In the genomic region with DNA sequence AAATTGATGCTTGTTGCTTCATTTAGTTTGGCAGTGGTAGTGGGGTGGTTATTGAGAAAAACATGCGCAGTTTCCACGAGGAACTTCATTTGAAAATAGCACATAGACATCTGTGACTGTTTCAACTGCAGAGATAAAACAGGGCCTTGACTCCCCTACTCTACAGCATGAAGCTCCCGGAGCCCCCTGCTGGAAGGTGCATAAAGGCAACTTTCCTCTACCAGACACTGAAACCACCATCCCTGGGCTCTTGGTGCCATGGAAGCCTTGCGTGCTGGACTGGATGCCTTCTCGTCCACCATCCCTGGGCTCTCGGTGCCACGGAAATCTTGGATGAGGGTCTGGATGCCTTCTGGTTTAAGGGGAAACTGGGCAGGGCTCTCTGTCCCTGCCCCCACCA, we compare ENCODE assay signal across 8 cellular contexts.
DNase-seq lines count a peak whose midpoint lies in the region; ATAC-seq, FAIRE-seq and TF ChIP-seq lines count a peak whose summit lies in the region.

No MANE protein-coding gene starts in this region.

- H3K27ac Mint-ChIP-seq in CD8-positive, alpha-beta T cell: peak overlapping the region; percentile 94
- no peak overlapping the region for H3K27ac Mint-ChIP-seq in endodermal cell

- no peak overlapping the region for H3K4me3 Mint-ChIP-seq in CD8-positive, alpha-beta T cell
- H3K4me3 Mint-ChIP-seq in endodermal cell: no peak overlapping the region

- intact Hi-C loops in CD8-positive, alpha-beta T cell (cut with DNase I, micrococcal nuclease): loop anchor here (1.0 to 5.0 kb wide), 9 partner anchors 40 to 630 kb away; no protein-coding TSS in a partner anchor
- intact Hi-C loops in psoas muscle (cut with DNase I): loop anchor here (5.0 kb wide), 1 partner anchor 120 kb away; no protein-coding TSS in a partner anchor

- no peak overlapping the region for H3K27ac ChIP-seq in CD8-positive, alpha-beta T cell (ENCODE audit: low read depth, low read length)
- H3K27ac ChIP-seq in endodermal cell (ENCODE audit: low read depth, low read length): no peak overlapping the region
- H3K27ac ChIP-seq in psoas muscle: no peak overlapping the region
- no peak overlapping the region for H3K27ac ChIP-seq in small intestine (ENCODE audit: low read depth in 1 of 2, low read length in 1 of 2)
- H3K27ac ChIP-seq in coronary artery: no peak overlapping the region

- no peaks in the 10 kb centered on the region for H3K27me3 ChIP-seq in CD8-positive, alpha-beta T cell (ENCODE audit: insufficient read depth, low read length)
- H3K27me3 ChIP-seq in endodermal cell (ENCODE audit: control insufficient read depth, insufficient read depth, low read length, poor library complexity, severe bottlenecking) (no peaks in the 10 kb centered on the region), psoas muscle (ENCODE audit: insufficient read depth in 3 of 3, low read length in 2 of 3) (no peaks in the 10 kb centered on the region), small intestine (ENCODE audit: control insufficient read depth in 2 of 2, insufficient read depth in 2 of 2, low read length in 2 of 2) (no peaks in the 10 kb centered on the region)

- CTCF ChIA-PET in CD8-positive, alpha-beta T cell (lab: Charles Lee): interaction anchor here (0.8 to 10.8 kb wide), 33 partner anchors 9 to 630 kb away, joined by 3 to 236 read pairs (median 5); no protein-coding TSS in a partner anchor

- no peaks in the 10 kb centered on the region for H3K9me3 ChIP-seq in CD8-positive, alpha-beta T cell (ENCODE audit: low read length)
- H3K9me3 ChIP-seq in endodermal cell (ENCODE audit: control insufficient read depth, low read length): no peaks in the 10 kb centered on the region
- no peaks in the 10 kb centered on the region for H3K9me3 ChIP-seq in psoas muscle
- H3K9me3 ChIP-seq in small intestine (ENCODE audit: control insufficient read depth, low read depth): no peaks in the 10 kb centered on the region

- FAIRE-seq in small intestine (lab: Jason Lieb, UNC): no peak

- TF ChIP-seq CTCF in CD8-positive, alpha-beta T cell (IDR thresholded peaks at IDR 0.05): peak; percentile 61
- TF ChIP-seq CTCF in WI38 (IDR thresholded peaks at IDR 0.05; ENCODE audit: low read depth, low read length) (peak; percentile 42), endodermal cell (conservative IDR thresholded peaks at IDR 0.05) (peak; percentile 82), psoas muscle (IDR thresholded peaks at IDR 0.05) (peak; percentile 47), coronary artery (IDR thresholded peaks at IDR 0.05) (no peak)

- peak; percentile 37 to 78 (median 70) for DNase-seq in CD8-positive, alpha-beta T cell
- DNase-seq in HT-29 (ENCODE audit: low spot score) (peak; percentile 72), endodermal cell (peak; percentile 83), psoas muscle (no peak), small intestine (no peak), NCI-H2171 treated with DMSO at 0.1 percent for 48 hours (lab: John Stamatoyannopoulos, UW) (no peak), coronary artery (ENCODE audit: low spot score) (no peak)

- peaks cover 23% of the 10 kb centered on the region for H3K4me1 ChIP-seq in CD8-positive, alpha-beta T cell (ENCODE audit: insufficient read depth, low read length)
- H3K4me1 ChIP-seq in endodermal cell (ENCODE audit: control insufficient read depth, insufficient read depth, low read length) (no peaks in the 10 kb centered on the region), psoas muscle (no peaks in the 10 kb centered on the region), small intestine (ENCODE audit: control insufficient read depth in 2 of 2, insufficient read depth in 1 of 2, low read depth in 1 of 2, low read length in 1 of 2) (no peaks in the 10 kb centered on the region)

- H3K4me3 ChIP-seq in CD8-positive, alpha-beta T cell (ENCODE audit: low read depth, low read length): no peak overlapping the region
- H3K4me3 ChIP-seq in WI38 (ENCODE audit: low read depth, low read length) (no peak overlapping the region), endodermal cell (ENCODE audit: low read length) (no peak overlapping the region), psoas muscle (no peak overlapping the region), small intestine (ENCODE audit: low read depth in 1 of 2, low read length in 2 of 2) (no peak overlapping the region), coronary artery (no peak overlapping the region)

- WGBS in endodermal cell (ENCODE audit: insufficient coverage in 1 of 2, insufficient read length in 1 of 2), 2 experiments: 80% methylated on average over 6 to 7 of the region's 7 CpGs
- 84 to 89% (median 85%) methylated on average over 7 of the region's 7 CpGs for WGBS in psoas muscle, 3 donors
- 77 to 84% (median 78%) methylated on average over 7 of the region's 7 CpGs for WGBS in small intestine, 3 donors

- H3K36me3 ChIP-seq in CD8-positive, alpha-beta T cell (ENCODE audit: insufficient read depth, low read length): no peaks in the 10 kb centered on the region
- H3K36me3 ChIP-seq in endodermal cell (ENCODE audit: control insufficient read depth, insufficient read depth, low read length): no peaks in the 10 kb centered on the region
- no peaks in the 10 kb centered on the region for H3K36me3 ChIP-seq in psoas muscle (ENCODE audit: insufficient read depth in 1 of 2, low read depth in 1 of 2)
- no peaks in the 10 kb centered on the region for H3K36me3 ChIP-seq in small intestine (ENCODE audit: control insufficient read depth in 2 of 2, insufficient read depth in 2 of 2, low read length in 2 of 2)

- H3K4me1 Mint-ChIP-seq in CD8-positive, alpha-beta T cell (ENCODE audit: low read depth): peaks cover 22% of the 10 kb centered on the region
- no peaks in the 10 kb centered on the region for H3K4me1 Mint-ChIP-seq in endodermal cell

- H3K27me3 Mint-ChIP-seq in CD8-positive, alpha-beta T cell (ENCODE audit: low read depth): no peaks in the 10 kb centered on the region
- H3K27me3 Mint-ChIP-seq in endodermal cell (ENCODE audit: insufficient read depth): peaks cover 8% of the 10 kb centered on the region

- POLR2A ChIA-PET in CD8-positive, alpha-beta T cell (lab: Charles Lee): interaction anchor here (0.7 to 2.3 kb wide), 7 partner anchors 8 to 405 kb away, joined by 3 to 12 read pairs (median 4); partner anchors contain the start of gene EIF4G2

- H3K36me3 Mint-ChIP-seq in CD8-positive, alpha-beta T cell: peaks cover 9% of the 10 kb centered on the region
- no peaks in the 10 kb centered on the region for H3K36me3 Mint-ChIP-seq in endodermal cell (ENCODE audit: low read depth)

- H3K9ac ChIP-seq in endodermal cell (ENCODE audit: extremely low read depth, low read length, poor library complexity, severe bottlenecking): no peak overlapping the region

- H3K9me3 Mint-ChIP-seq in CD8-positive, alpha-beta T cell: no peaks in the 10 kb centered on the region
- peaks cover 2% of the 10 kb centered on the region for H3K9me3 Mint-ChIP-seq in endodermal cell

- ATAC-seq in CD8-positive, alpha-beta T cell: peak; percentile 74
- peak; percentile 34 to 91 (median 78) for ATAC-seq in psoas muscle

Comparison
In these comparisons a context has a peak if more than half of its experiments do, and no peak if none do; other contexts are left out.
1. DNase-seq: peak in CD8-positive, alpha-beta T cell (7 of 7), HT-29 (single experiment) and endodermal cell (single experiment); none in psoas muscle (0 of 2), small intestine (single experiment), NCI-H2171 treated with DMSO at 0.1 percent for 48 hours (single experiment) and coronary artery (single experiment).